21 cellular contexts compared by ENCODE assay signal in genomic region chr7:2326960-2327359, GRCh38.
"Had no signal": no experiment of that assay in that cellular context is flagged by ENCODE, and none has a peak within 500 bp of the region (broad histone marks: within the 10 kb centered on the region; RNA-seq: fewer than 3 reads in every experiment).

No MANE protein-coding gene starts in this region.

- H3K27me3 Mint-ChIP-seq: activated naive CD8-positive, alpha-beta T cell treated with anti-CD3 and anti-CD28 coated beads for 36 hours; central memory CD8-positive, alpha-beta T cell; progenitor cell of endocrine pancreas had no signal

- H3K4me1 Mint-ChIP-seq: activated naive CD8-positive, alpha-beta T cell treated with anti-CD3 and anti-CD28 coated beads for 36 hours; central memory CD8-positive, alpha-beta T cell; mesothelial cell of epicardium; natural killer cell had no signal

- H3K27me3 ChIP-seq: esophagus squamous epithelium, gastrocnemius medialis, thyroid gland had no signal

- H3K27ac Mint-ChIP-seq: activated naive CD8-positive, alpha-beta T cell treated with anti-CD3 and anti-CD28 coated beads for 36 hours; mesothelial cell of epicardium; natural killer cell; progenitor cell of endocrine pancreas; T-helper 1 cell treated with Interleukin-12 subunit alpha and Interleukin-12 subunit beta and Interleukin-4 antibody, amounts not matched to agents 30 μg/mL and 1 μg/mL, for 36 hours had no signal

- H3K4me3 ChIP-seq: esophagus squamous epithelium, gastrocnemius medialis, thyroid gland had no signal

- ATAC-seq: gastrocnemius medialis; natural killer cell; stimulated activated naive CD8-positive, alpha-beta T cell treated with anti-CD3 and anti-CD28 coated beads, Interleukin-15, Interleukin-2, amounts not matched to agents 100 U/mL and 50 U/mL, for 24 hours had no signal

- H3K27ac ChIP-seq: esophagus squamous epithelium, gastrocnemius medialis, thyroid gland had no signal

- H3K4me1 ChIP-seq: gastrocnemius medialis, thyroid gland had no signal

- H3K4me3 Mint-ChIP-seq: activated naive CD8-positive, alpha-beta T cell treated with anti-CD3 and anti-CD28 coated beads for 36 hours; central memory CD8-positive, alpha-beta T cell; mesothelial cell of epicardium; natural killer cell; T-helper 1 cell treated with Interleukin-12 subunit alpha and Interleukin-12 subunit beta and Interleukin-4 antibody, amounts not matched to agents 30 μg/mL and 1 μg/mL, for 36 hours had no signal

- DNase-seq: activated CD4-positive, alpha-beta T cell treated with anti-CD3 and anti-CD28 coated beads for 4 hours; activated CD4-positive, alpha-beta T cell treated with anti-CD3 and anti-CD28 coated beads, Interleukin-2, amount 50 U/mL, for 48 hours; activated CD4-positive, CD25-positive, alpha-beta regulatory T cell; activated naive CD4-positive, alpha-beta T cell treated with Interleukin-2 at 50 U/mL for 16 hours; activated naive CD8-positive, alpha-beta T cell treated with anti-CD3 and anti-CD28 coated beads for 36 hours; activated T-cell treated with anti-CD3 and anti-CD28 coated beads, Interleukin-2, amount 50 U/mL, for 48 hours; esophagus squamous epithelium; gastrocnemius medialis; head of caudate nucleus; islet precursor cell; left cardiac atrium; natural killer cell; retina; stimulated activated CD4-positive, alpha-beta T cell treated with anti-CD3 and anti-CD28 coated beads, Interleukin-4, amount 100 ng/mL, for 4 hours; stimulated activated naive CD8-positive, alpha-beta T cell treated with anti-CD3 and anti-CD28 coated beads, Interleukin-15, Interleukin-2, amounts not matched to agents 100 U/mL and 50 U/mL, for 24 hours; T1000; thyroid gland had no signal

- H3K9me3 ChIP-seq: esophagus squamous epithelium, gastrocnemius medialis, thyroid gland had no signal

- H3K36me3 Mint-ChIP-seq: activated naive CD8-positive, alpha-beta T cell treated with anti-CD3 and anti-CD28 coated beads for 36 hours; mesothelial cell of epicardium; natural killer cell had no signal

- H3K9me3 Mint-ChIP-seq: activated naive CD8-positive, alpha-beta T cell treated with anti-CD3 and anti-CD28 coated beads for 36 hours; central memory CD8-positive, alpha-beta T cell; mesothelial cell of epicardium; natural killer cell; T-helper 1 cell treated with Interleukin-12 subunit alpha and Interleukin-12 subunit beta and Interleukin-4 antibody, amounts not matched to agents 30 μg/mL and 1 μg/mL, for 36 hours had no signal

- H3K36me3 ChIP-seq: esophagus squamous epithelium, gastrocnemius medialis, thyroid gland had no signal
